15 cellular contexts compared by ENCODE assay signal in genomic region chr5:10502130-10502529, GRCh38.
"Had no signal": no experiment of that assay in that cellular context is flagged by ENCODE, and none has a peak within 500 bp of the region (broad histone marks: within the 10 kb centered on the region; RNA-seq: fewer than 3 reads in every experiment).

No MANE protein-coding gene starts in this region.

- H3K4me1 ChIP-seq: colonic mucosa, pancreas, sigmoid colon had no signal

- H3K27me3 ChIP-seq: colonic mucosa, pancreas had no signal

- DNase-seq: activated CD4-positive, alpha-beta T cell treated with anti-CD3 and anti-CD28 coated beads for 1 hour; activated gamma-delta T cell treated with Interleukin-2 at 50 U/mL for 16 hours; activated T-cell treated with anti-CD3 and anti-CD28 coated beads, Interleukin-2, amount 50 U/mL, for 72 hours; amniotic stem cell; colonic mucosa; foreskin fibroblast; left cardiac atrium; naive thymus-derived CD8-positive, alpha-beta T cell; sigmoid colon; stimulated activated naive CD4-positive, alpha-beta T cell; T-helper 1 cell; T1000 had no signal

- H3K36me3 ChIP-seq: colonic mucosa, pancreas, sigmoid colon had no signal

- ATAC-seq: activated naive CD4-positive, alpha-beta T cell treated with anti-CD3 and anti-CD28 coated beads, Interleukin-2, amount 50 U/mL, for 72 hours; activated T-cell treated with anti-CD3 and anti-CD28 coated beads, Interleukin-2, amount 50 U/mL, for 72 hours; naive thymus-derived CD8-positive, alpha-beta T cell had no signal

- H3K9me3 ChIP-seq: colonic mucosa, pancreas, sigmoid colon had no signal

- H3K27ac ChIP-seq: colonic mucosa, epithelial cell of prostate, sigmoid colon had no signal

- H3K4me3 ChIP-seq: colonic mucosa, sigmoid colon had no signal
